In genomic region chr15:72195101-72195511, GRCh38 we compare ENCODE assay signal across 16 cellular contexts. TPM values are rescaled to one million over a fixed set of nuclear protein-coding genes. Genes with fewer than 3 reads are reported as not detected.
DNase-seq lines count a peak whose midpoint lies in the region; ATAC-seq and TF ChIP-seq lines count a peak whose summit lies in the region.
"Had no signal": no experiment of that assay in that cellular context is flagged by ENCODE, and none has a peak within 500 bp of the region (broad histone marks: within the 10 kb centered on the region; RNA-seq: fewer than 3 reads in every experiment).

No MANE protein-coding gene starts in this region.

- H3K9me3 Mint-ChIP-seq in type B pancreatic cell (no peaks in the 10 kb centered on the region), HFFc6 (no peaks in the 10 kb centered on the region)
- H3K9me3 Mint-ChIP-seq: stimulated activated naive CD8-positive, alpha-beta T cell treated with anti-CD3 and anti-CD28 coated beads, Interleukin-15, Interleukin-2, amounts not matched to agents 100 ng/mL and 50 ng/mL, for 24 hours had no signal

- no peaks in the 10 kb centered on the region for H3K9me2 ChIP-seq in PC-9 (ENCODE audit: insufficient read depth)

- H3K4me1 ChIP-seq in PC-9 (replicated peaks; ENCODE audit: insufficient read depth): peaks cover 10% of the 10 kb centered on the region
- H3K4me1 ChIP-seq in foreskin keratinocyte: peaks cover 8% of the 10 kb centered on the region
- H3K4me1 ChIP-seq: prostate gland had no signal

- H3K36me3 Mint-ChIP-seq in type B pancreatic cell (peaks cover 4% of the 10 kb centered on the region), HFFc6 (ENCODE audit: low read depth) (peaks cover 9% of the 10 kb centered on the region; the same call in 1 of the 2 replicates)

- H3K4me3 Mint-ChIP-seq in type B pancreatic cell (peak overlapping the region; percentile 60), HFFc6 (no peak overlapping the region)
- H3K4me3 Mint-ChIP-seq: stimulated activated naive CD8-positive, alpha-beta T cell treated with anti-CD3 and anti-CD28 coated beads, Interleukin-15, Interleukin-2, amounts not matched to agents 100 ng/mL and 50 ng/mL, for 24 hours had no signal

- H3K9me3 ChIP-seq in PC-9 (ENCODE audit: insufficient read depth, low read depth): no peaks in the 10 kb centered on the region
- H3K9me3 ChIP-seq: adrenal gland, prostate gland had no signal

- POLR2A ChIA-PET in PC-9 (lab: Charles Lee; ENCODE audit: unreplicated experiment): no interaction called here

- CTCF ChIA-PET in PC-9 (lab: Charles Lee): interaction anchor here (0.5 to 0.6 kb wide), 2 partner anchors 38 to 451 kb away, joined by 3 to 11 read pairs; no protein-coding TSS in a partner anchor

- ATAC-seq in foreskin keratinocyte: peak; percentile 57

- no peaks in the 10 kb centered on the region for H3K27me3 ChIP-seq in PC-9 (ENCODE audit: insufficient read depth, low read depth)
- no peaks in the 10 kb centered on the region for H3K27me3 ChIP-seq in foreskin keratinocyte
- H3K27me3 ChIP-seq: adrenal gland had no signal

- H3K4me1 Mint-ChIP-seq in type B pancreatic cell (ENCODE audit: unreplicated experiment) (peaks cover 14% of the 10 kb centered on the region), HFFc6 (ENCODE audit: low read depth) (peaks cover 20% of the 10 kb centered on the region)

- BruUV-seq in PC-9 (replicated peaks; lab: Mats Ljungman, UMichigan): no TSS peak

- intact Hi-C loops in PC-9 (cut with micrococcal nuclease; ENCODE audit: unreplicated experiment): no loop called here

- H3K4me3 ChIP-seq in PC-9: no peak overlapping the region
- H3K4me3 ChIP-seq: adrenal gland, prostate gland had no signal

- peak overlapping the region; percentile 55 for H3K27ac ChIP-seq in PC-9
- no peak overlapping the region for H3K27ac ChIP-seq in foreskin keratinocyte
- H3K27ac ChIP-seq: adrenal gland, prostate gland had no signal

- TF ChIP-seq CTCF in PC-9 (conservative IDR thresholded peaks at IDR 0.05): no peak
- no peak for TF ChIP-seq CTCF in foreskin keratinocyte (conservative IDR thresholded peaks at IDR 0.05)
- no peak for TF ChIP-seq CTCF in type B pancreatic cell (conservative IDR thresholded peaks at IDR 0.05)
- TF ChIP-seq CTCF in HFFc6 (IDR thresholded peaks at IDR 0.05): no peak

- H3K27me3 Mint-ChIP-seq in type B pancreatic cell (peaks cover 40% of the 10 kb centered on the region), HFFc6 (ENCODE audit: insufficient read depth) (peaks cover 19% of the 10 kb centered on the region)

- H3K36me3 ChIP-seq in PC-9 (ENCODE audit: low read depth): peaks cover 13% of the 10 kb centered on the region

- no peak overlapping the region; the same call in 1 of the 2 replicates for H2AFZ ChIP-seq in PC-9

- peak overlapping the region; percentile 71 for H3K27ac Mint-ChIP-seq in type B pancreatic cell
- no peak overlapping the region for H3K27ac Mint-ChIP-seq in HFFc6
- H3K27ac Mint-ChIP-seq: stimulated activated naive CD8-positive, alpha-beta T cell treated with anti-CD3 and anti-CD28 coated beads, Interleukin-15, Interleukin-2, amounts not matched to agents 100 ng/mL and 50 ng/mL, for 24 hours had no signal

- H3K4me2 ChIP-seq in PC-9: peak overlapping the region; percentile 19; the same call in 1 of the 2 replicates

- DNase-seq in NCI-H82 (lab: John Stamatoyannopoulos, UW) (peak; percentile 36), NCI-H82 treated with DMSO at 0.1 percent for 48 hours (lab: John Stamatoyannopoulos, UW; ENCODE audit: unreplicated experiment) (no peak), PC-9 (peak in 1 of 2 experiments; percentile 89), foreskin keratinocyte (peak; percentile 61 to 86), type B pancreatic cell (ENCODE audit: extremely low spot score, unreplicated experiment) (no peak), HFFc6 (no peak), HK-2 (ENCODE audit: unreplicated experiment) (no peak), cortex of kidney (lab: John Stamatoyannopoulos, UW) (no peak)
- DNase-seq: 8988T; DMS 273 treated with DMSO at 0.1 percent for 48 hours; glutamatergic neuron; stimulated activated CD4-positive, alpha-beta T cell treated with anti-CD3 and anti-CD28 coated beads, Interleukin-4, amount 100 ng/mL, for 1 hour had no signal

- peaks cover 4% of the 10 kb centered on the region for H4K20me1 ChIP-seq in PC-9 (ENCODE audit: insufficient read depth)

- peaks cover 47% of the 10 kb centered on the region for H3F3A ChIP-seq in PC-9 (ENCODE audit: insufficient read depth, low read depth)

- no peaks in the 10 kb centered on the region for H3K79me2 ChIP-seq in PC-9 (ENCODE audit: low read depth)

RNA-seq across cellular contexts. Expression of gene GRAMD2A, which starts 2.5 kb away (rescaled TPM):
- total RNA-seq in PC-9 (2021) (48.5 and 60.2 TPM in 2 replicates), foreskin keratinocyte (2.3 and 3.7 TPM in 2 replicates), type B pancreatic cell (ENCODE audit: low replicate concordance) (6.0 and 15.5 TPM in 2 replicates)
- 1.3 and 2.1 TPM in 2 replicates for polyA plus RNA-seq in foreskin keratinocyte
- under 1 TPM in 1 of 6 experiments, not detected in 5; 0.14 TPM for total RNA-seq in HFFc6 (2021; fragmentation: NEBNext Ultra II Directional; extraction: Animal tissue kit (Norgen Biotek cat#: 25700))
- total RNA-seq: liver had no signal
- polyA plus RNA-seq: liver had no signal

RNA-seq across cellular contexts. Expression of gene PKM, which starts 35.9 kb away (rescaled TPM):
- 1,294 and 1,809 TPM in 2 replicates for total RNA-seq in PC-9 (2021)
- total RNA-seq in foreskin keratinocyte: 2,420 and 2,686 TPM in 2 replicates
- 2,518 and 2,832 TPM in 2 replicates for polyA plus RNA-seq in foreskin keratinocyte
- 597 and 663 TPM in 2 replicates for total RNA-seq in type B pancreatic cell (ENCODE audit: low replicate concordance)
- 1,000 to 10,000 TPM; 2,533 to 2,832 (median 2,656) TPM for total RNA-seq in HFFc6 (2021; fragmentation: NEBNext Ultra II Directional; extraction: Animal tissue kit (Norgen Biotek cat#: 25700))

Comparison
In these comparisons a context has a peak if more than half of its experiments do, and no peak if none do; other contexts are left out.
1. DNase-seq: peak in NCI-H82 (single experiment) and foreskin keratinocyte (2 of 2); none in NCI-H82 treated with DMSO at 0.1 percent for 48 hours (single experiment), type B pancreatic cell (single experiment), HFFc6 (single experiment), HK-2 (single experiment) and cortex of kidney (single experiment).